1 cellular context compared by ENCODE assay signal in genomic region chr14:19482093-19482492, GRCh38. TPM values are rescaled to one million over a fixed set of nuclear protein-coding genes. Genes with fewer than 3 reads are reported as not detected.
"Had no signal": no experiment of that assay in that cellular context is flagged by ENCODE, and none has a peak within 500 bp of the region (broad histone marks: within the 10 kb centered on the region; RNA-seq: fewer than 3 reads in every experiment).

No MANE protein-coding gene starts in this region.

RNA-seq across cellular contexts. Expression of gene POTEG, which starts 48.0 kb away (rescaled TPM):
- total RNA-seq: G401 had no signal
